8 cellular contexts compared by ENCODE assay signal in genomic region chr1:156748670-156749428, GRCh38. TPM values are rescaled to one million over a fixed set of nuclear protein-coding genes. Genes with fewer than 3 reads are reported as not detected.
DNase-seq lines count a peak whose midpoint lies in the region; ATAC-seq and TF ChIP-seq lines count a peak whose summit lies in the region.

No MANE protein-coding gene starts in this region.

- H3K4me1 Mint-ChIP-seq in CD8-positive, alpha-beta T cell (ENCODE audit: low read depth): peaks cover 65% of the 10 kb centered on the region
- peaks cover 61% of the 10 kb centered on the region for H3K4me1 Mint-ChIP-seq in activated T-cell treated with anti-CD3 and anti-CD28 coated beads, Interleukin-2, amount 50 U/mL, for 72 hours (ENCODE audit: low read depth)

- peak overlapping the region; percentile 95 for H2BK120ac ChIP-seq in IMR-90 (ENCODE audit: low read depth, low read length)

- no peaks in the 10 kb centered on the region for H3K9me3 ChIP-seq in CD8-positive, alpha-beta T cell (ENCODE audit: low read length)
- H3K9me3 ChIP-seq in IMR-90 (ENCODE audit: control insufficient read depth, insufficient read depth, low read length) (no peaks in the 10 kb centered on the region), prostate gland (no peaks in the 10 kb centered on the region)

- no peaks in the 10 kb centered on the region for H3K36me3 ChIP-seq in CD8-positive, alpha-beta T cell (ENCODE audit: insufficient read depth, low read length)
- H3K36me3 ChIP-seq in IMR-90 (ENCODE audit: control insufficient read depth, insufficient read depth, low read length) (peaks cover 8% of the 10 kb centered on the region; the same call in 1 of the 2 replicates), prostate gland (peaks cover 0 to 10% of the 10 kb centered on the region in 2 donors)

- H3K36me3 Mint-ChIP-seq in CD8-positive, alpha-beta T cell: peaks cover 27% of the 10 kb centered on the region
- peaks cover 15% of the 10 kb centered on the region in 2 donors for H3K36me3 Mint-ChIP-seq in activated T-cell treated with anti-CD3 and anti-CD28 coated beads, Interleukin-2, amount 50 U/mL, for 72 hours (ENCODE audit: insufficient read depth in 2 of 2)

- dilution Hi-C loops in IMR-90 (cut with HindIII; ENCODE audit: low sequenced_read_pairs, unreplicated experiment): no loop called here

- H3K4me1 ChIP-seq in CD8-positive, alpha-beta T cell (ENCODE audit: insufficient read depth, low read length): peaks cover 61% of the 10 kb centered on the region
- H3K4me1 ChIP-seq in IMR-90 (ENCODE audit: control insufficient read depth, insufficient read depth, low read length) (peaks cover 35% of the 10 kb centered on the region), prostate gland (replicated peaks) (peaks cover 26% of the 10 kb centered on the region)

- TF ChIP-seq RAD21 in IMR-90 (IDR thresholded peaks at IDR 0.05; ENCODE audit: low read length): no peak

- intact Hi-C loops in CD8-positive, alpha-beta T cell (cut with DNase I, micrococcal nuclease): loop anchor here in 1 of 2 experiments (10.0 kb wide), 1 partner anchor 694 kb away; the partner anchor contains the start of genes LAMTOR2 and UBQLN4
- intact Hi-C loops in IMR-90 (cut with micrococcal nuclease): no loop called here
- intact Hi-C loops in Right ventricle myocardium inferior (cut with DNase I): no loop called here
- intact Hi-C loops in prostate gland (cut with DNase I): no loop called here

- peak overlapping the region; percentile 99 for H3K14ac ChIP-seq in IMR-90 (replicated peaks; ENCODE audit: low read depth, low read length)

- peak overlapping the region; percentile 73 for H3K18ac ChIP-seq in IMR-90 (ENCODE audit: low read depth, low read length)

- no peaks in the 10 kb centered on the region for H3K27me3 ChIP-seq in CD8-positive, alpha-beta T cell (ENCODE audit: insufficient read depth, low read length)
- H3K27me3 ChIP-seq in IMR-90 (ENCODE audit: control insufficient read depth, insufficient read depth, low read length) (no peaks in the 10 kb centered on the region), prostate gland (replicated peaks; ENCODE audit: insufficient read depth) (no peaks in the 10 kb centered on the region)

- no CpG with 5 or more reads among the region's 9 CpGs for WGBS in IMR-90 (ENCODE audit: extremely low coverage in 2 of 2, insufficient read length in 1 of 2), 2 experiments
- WGBS in prostate gland: 6% methylated on average over 9 of the region's 9 CpGs

- H3K4me3 ChIP-seq in CD8-positive, alpha-beta T cell (ENCODE audit: low read depth, low read length): peak overlapping the region; percentile 18
- H3K4me3 ChIP-seq in IMR-90 (ENCODE audit: insufficient read depth, low read depth, low read length): peak overlapping the region; percentile 1
- peak overlapping the region in 1 of 2 donors; percentile 99 for H3K4me3 ChIP-seq in prostate gland

- H3K4ac ChIP-seq in IMR-90 (ENCODE audit: low read depth, low read length): peak overlapping the region; percentile 98

- peak overlapping the region; percentile 78 for H3K9ac ChIP-seq in IMR-90 (ENCODE audit: low read depth, low read length)

- peak overlapping the region; percentile 83 for H2AK5ac ChIP-seq in IMR-90 (ENCODE audit: low read depth, low read length)

- BruUV-seq in IMR-90 (replicated peaks; lab: Mats Ljungman, UMichigan): no TSS peak

- peak overlapping the region; percentile 91 for H3K56ac ChIP-seq in IMR-90 (ENCODE audit: extremely low read depth, insufficient read depth, low read length)

- TF ChIP-seq POLR2A in IMR-90 (IDR thresholded peaks at IDR 0.05; ENCODE audit: low read depth, low read length) (no peak), prostate gland (IDR thresholded peaks at IDR 0.05) (peak; percentile 37)

- TF ChIP-seq CTCF in CD8-positive, alpha-beta T cell (IDR thresholded peaks at IDR 0.05): no peak
- no peak for TF ChIP-seq CTCF in IMR-90 (conservative IDR thresholded peaks at IDR 0.05; ENCODE audit: low read depth, low read length)
- no peak for TF ChIP-seq CTCF in prostate gland (IDR thresholded peaks at IDR 0.05)

- peak overlapping the region; percentile 49 for H2AFZ ChIP-seq in IMR-90 (replicated peaks; ENCODE audit: low read length, poor library complexity)

- H4K20me1 ChIP-seq in IMR-90 (ENCODE audit: insufficient read depth, low read length): 0 out of 2 replicates have a peak, but pooled peaks cover 11% of the 10 kb centered on the region

- H2BK5ac ChIP-seq in IMR-90 (ENCODE audit: low read depth, low read length, poor library complexity, severe bottlenecking): peak overlapping the region; percentile 98

- ATAC-seq in CD8-positive, alpha-beta T cell: no peak
- ATAC-seq in IMR-90 (ENCODE audit: low read depth) (no peak), Right ventricle myocardium inferior (peak; percentile 5), GM21526 (IDR thresholded peaks at IDR 0.05; ENCODE audit: low FRiP score, unreplicated experiment) (no peak)
- no peak for ATAC-seq in activated T-cell treated with anti-CD3 and anti-CD28 coated beads, Interleukin-2, amount 50 U/mL, for 72 hours (replicated peaks in 1 of 2)

- H2BK15ac ChIP-seq in IMR-90 (ENCODE audit: low read depth, low read length): peak overlapping the region; percentile 97; the same call in 2 of the 3 replicates

- no peaks in the 10 kb centered on the region for H3K9me3 Mint-ChIP-seq in CD8-positive, alpha-beta T cell
- H3K9me3 Mint-ChIP-seq in activated T-cell treated with anti-CD3 and anti-CD28 coated beads, Interleukin-2, amount 50 U/mL, for 72 hours: no peaks in the 10 kb centered on the region

- peak overlapping the region; percentile 92 for H3K4me3 Mint-ChIP-seq in CD8-positive, alpha-beta T cell
- H3K4me3 Mint-ChIP-seq in activated T-cell treated with anti-CD3 and anti-CD28 coated beads, Interleukin-2, amount 50 U/mL, for 72 hours: peak overlapping the region; percentile 89 to 92

- H2AK9ac ChIP-seq in IMR-90 (replicated peaks; ENCODE audit: low read depth, low read length, poor library complexity): peak overlapping the region; percentile 100

- peak overlapping the region; percentile 74 for H2BK20ac ChIP-seq in IMR-90 (ENCODE audit: low read depth, low read length)

- no peak overlapping the region for H3K27ac ChIP-seq in CD8-positive, alpha-beta T cell (ENCODE audit: low read depth, low read length)
- H3K27ac ChIP-seq in IMR-90 (ENCODE audit: insufficient read depth, low read length) (peak overlapping the region; percentile 95), prostate gland (peak overlapping the region; percentile 96 to 97)

- peak overlapping the region; percentile 99 for H4K91ac ChIP-seq in IMR-90 (ENCODE audit: insufficient read depth, low read depth, low read length)

- peak overlapping the region; percentile 90 for H4K5ac ChIP-seq in IMR-90 (ENCODE audit: low read depth, low read length)

- no peak for DNase-seq in CD8-positive, alpha-beta T cell
- peak; percentile 63 for DNase-seq in IMR-90
- DNase-seq in activated T-cell treated with anti-CD3 and anti-CD28 coated beads, Interleukin-2, amount 50 U/mL, for 72 hours: peak in 1 of 2 donors; percentile 32
- peak; percentile 77 for DNase-seq in Right ventricle myocardium inferior (ENCODE audit: missing footprints)
- DNase-seq in prostate gland (ENCODE audit: low spot score): no peak
- no peak for DNase-seq in DMS79 (lab: John Stamatoyannopoulos, UW)
- DNase-seq in OCI-M2 (lab: John Stamatoyannopoulos, UW; ENCODE audit: unreplicated experiment): no peak

- H3K79me1 ChIP-seq in IMR-90 (ENCODE audit: low read depth in 1 of 2, low read length in 2 of 2): peaks cover 16 to 68% of the 10 kb centered on the region in 2 experiments

- H3K23ac ChIP-seq in IMR-90 (ENCODE audit: low read depth, low read length): peak overlapping the region; percentile 97

- in situ Hi-C loops in IMR-90 (cut with MboI; ENCODE audit: low sequenced_read_pairs): no loop called here

- POLR2A ChIA-PET in CD8-positive, alpha-beta T cell (lab: Charles Lee): interaction anchor here (1.1 kb wide), 1 partner anchor 8 kb away, joined by 3 read pairs; the partner anchor contains the start of gene MRPL24
- POLR2A ChIA-PET in IMR-90 (lab: Charles Lee; ENCODE audit: unreplicated experiment): no interaction called here

- H3K9me1 ChIP-seq in IMR-90 (ENCODE audit: insufficient read depth, low read length): peaks cover 25% of the 10 kb centered on the region; the same call in 1 of the 2 replicates

- peak overlapping the region; percentile 93 for H3K4me2 ChIP-seq in IMR-90 (ENCODE audit: low read depth, low read length)

- H3K27me3 Mint-ChIP-seq in CD8-positive, alpha-beta T cell (ENCODE audit: low read depth): no peaks in the 10 kb centered on the region
- no peaks in the 10 kb centered on the region for H3K27me3 Mint-ChIP-seq in activated T-cell treated with anti-CD3 and anti-CD28 coated beads, Interleukin-2, amount 50 U/mL, for 72 hours (ENCODE audit: low read depth)

- peak overlapping the region; percentile 95 for H3K27ac Mint-ChIP-seq in CD8-positive, alpha-beta T cell
- H3K27ac Mint-ChIP-seq in activated T-cell treated with anti-CD3 and anti-CD28 coated beads, Interleukin-2, amount 50 U/mL, for 72 hours: peak overlapping the region; percentile 93

- CTCF ChIA-PET in CD8-positive, alpha-beta T cell (lab: Charles Lee): interaction anchor here (1.3 to 1.7 kb wide), 3 partner anchors 23 to 59 kb away, joined by 5 to 10 read pairs (median 6); no protein-coding TSS in a partner anchor
- CTCF ChIA-PET in IMR-90 (lab: Yijun Ruan, JAX): no interaction called here

- peak overlapping the region; percentile 93 to 96 for H4K8ac ChIP-seq in IMR-90 (ENCODE audit: low read depth in 2 of 2, low read length in 2 of 2)

RNA-seq across cellular contexts. Expression of gene HDGF, which starts 2.6 kb away (rescaled TPM):
- total RNA-seq in CD8-positive, alpha-beta T cell: 10 to 100 TPM; 63.1 to 70.6 TPM
- total RNA-seq in IMR-90 (2012; rRNA removed): 94.6 and 145 TPM in 2 replicates
- 102 and 123 TPM in 2 replicates for polyA plus RNA-seq in IMR-90 (2012; rRNA removed)
- 53.9 and 99.5 TPM in 2 replicates for polyA plus RNA-seq in IMR-90 (2012; cell fraction: cytosol; rRNA removed)
- 55.8 and 80.7 TPM in 2 replicates for polyA plus RNA-seq in IMR-90 (2012; cell fraction: nucleus; rRNA removed; ENCODE audit: low replicate concordance)
- total RNA-seq in activated T-cell treated with anti-CD3 and anti-CD28 coated beads, Interleukin-2, amount 50 U/mL, for 72 hours: 100 to 1,000 TPM; 185 to 217 TPM
- 183 TPM for total RNA-seq in Right ventricle myocardium inferior
- total RNA-seq in prostate gland: 100 to 1,000 TPM; 124 to 156 TPM

RNA-seq across cellular contexts. Expression of gene MRPL24, which starts 8.0 kb away (rescaled TPM):
- total RNA-seq in CD8-positive, alpha-beta T cell: 10 to 100 TPM in 1 of 2 experiments, 1 to 10 TPM in 1; 9.1 to 12.5 TPM
- total RNA-seq in IMR-90 (2012; rRNA removed) (65.3 and 68.8 TPM in 2 replicates), Right ventricle myocardium inferior (103 TPM), prostate gland (10 to 100 TPM; 55.0 to 67.1 TPM)
- 94.9 and 99.5 TPM in 2 replicates for polyA plus RNA-seq in IMR-90 (2012; rRNA removed)
- polyA plus RNA-seq in IMR-90 (2012; cell fraction: cytosol; rRNA removed): 81.9 and 119 TPM in 2 replicates
- 30.0 and 38.2 TPM in 2 replicates for polyA plus RNA-seq in IMR-90 (2012; cell fraction: nucleus; rRNA removed; ENCODE audit: low replicate concordance)
- 10 to 100 TPM; 45.9 to 67.8 TPM for total RNA-seq in activated T-cell treated with anti-CD3 and anti-CD28 coated beads, Interleukin-2, amount 50 U/mL, for 72 hours

RNA-seq across cellular contexts. Expression of gene PRCC, which starts 18.5 kb away (rescaled TPM):
- total RNA-seq in CD8-positive, alpha-beta T cell: 10 to 100 TPM; 55.6 to 58.4 TPM
- total RNA-seq in IMR-90 (2012; rRNA removed): 10.6 and 14.7 TPM in 2 replicates
- 52.4 and 59.6 TPM in 2 replicates for polyA plus RNA-seq in IMR-90 (2012; rRNA removed)
- polyA plus RNA-seq in IMR-90 (2012; cell fraction: cytosol; rRNA removed): 40.8 and 89.5 TPM in 2 replicates
- 36.4 and 48.1 TPM in 2 replicates for polyA plus RNA-seq in IMR-90 (2012; cell fraction: nucleus; rRNA removed; ENCODE audit: low replicate concordance)
- total RNA-seq in activated T-cell treated with anti-CD3 and anti-CD28 coated beads, Interleukin-2, amount 50 U/mL, for 72 hours: 10 to 100 TPM; 67.7 to 84.4 TPM
- total RNA-seq in Right ventricle myocardium inferior: 42.9 TPM
- 10 to 100 TPM; 33.0 to 61.5 TPM for total RNA-seq in prostate gland

RNA-seq across cellular contexts. Expression of gene ISG20L2, which starts 20.3 kb away (rescaled TPM):
- 10 to 100 TPM; 54.5 to 63.5 TPM for total RNA-seq in CD8-positive, alpha-beta T cell
- 13.6 and 17.0 TPM in 2 replicates for total RNA-seq in IMR-90 (2012; rRNA removed)
- polyA plus RNA-seq in IMR-90 (2012; rRNA removed): 27.2 and 27.3 TPM in 2 replicates
- 11.1 and 15.5 TPM in 2 replicates for polyA plus RNA-seq in IMR-90 (2012; cell fraction: cytosol; rRNA removed)
- 9.0 and 15.3 TPM in 2 replicates for polyA plus RNA-seq in IMR-90 (2012; cell fraction: nucleus; rRNA removed; ENCODE audit: low replicate concordance)
- 10 to 100 TPM; 36.3 to 37.1 TPM for total RNA-seq in activated T-cell treated with anti-CD3 and anti-CD28 coated beads, Interleukin-2, amount 50 U/mL, for 72 hours
- total RNA-seq in Right ventricle myocardium inferior: 13.1 TPM
- 10 to 100 TPM; 19.4 to 34.4 TPM for total RNA-seq in prostate gland

RNA-seq across cellular contexts. Expression of gene METTL25B, which starts 20.6 kb away (rescaled TPM):
- total RNA-seq in CD8-positive, alpha-beta T cell: 10 to 100 TPM in 1 of 2 experiments, 1 to 10 TPM in 1; 9.8 to 11.4 TPM
- total RNA-seq in IMR-90 (2012; rRNA removed) (2.3 and 3.1 TPM in 2 replicates), Right ventricle myocardium inferior (16.6 TPM), prostate gland (10 to 100 TPM; 62.0 to 69.5 TPM)
- 9.6 and 10.1 TPM in 2 replicates for polyA plus RNA-seq in IMR-90 (2012; rRNA removed)
- 6.7 and 10.8 TPM in 2 replicates for polyA plus RNA-seq in IMR-90 (2012; cell fraction: cytosol; rRNA removed)
- 21.6 and 31.1 TPM in 2 replicates for polyA plus RNA-seq in IMR-90 (2012; cell fraction: nucleus; rRNA removed; ENCODE audit: low replicate concordance)
- total RNA-seq in activated T-cell treated with anti-CD3 and anti-CD28 coated beads, Interleukin-2, amount 50 U/mL, for 72 hours: 100 to 1,000 TPM in 1 of 2 donors, 10 to 100 TPM in 1; 90.5 to 100 TPM

Comparison
In these comparisons a context has a peak if more than half of its experiments do, and no peak if none do; other contexts are left out.
1. DNase-seq: peak in IMR-90 (single experiment) and Right ventricle myocardium inferior (single experiment); none in CD8-positive, alpha-beta T cell (0 of 7), prostate gland (single experiment), DMS79 (single experiment) and OCI-M2 (single experiment).